In the genomic region with DNA sequence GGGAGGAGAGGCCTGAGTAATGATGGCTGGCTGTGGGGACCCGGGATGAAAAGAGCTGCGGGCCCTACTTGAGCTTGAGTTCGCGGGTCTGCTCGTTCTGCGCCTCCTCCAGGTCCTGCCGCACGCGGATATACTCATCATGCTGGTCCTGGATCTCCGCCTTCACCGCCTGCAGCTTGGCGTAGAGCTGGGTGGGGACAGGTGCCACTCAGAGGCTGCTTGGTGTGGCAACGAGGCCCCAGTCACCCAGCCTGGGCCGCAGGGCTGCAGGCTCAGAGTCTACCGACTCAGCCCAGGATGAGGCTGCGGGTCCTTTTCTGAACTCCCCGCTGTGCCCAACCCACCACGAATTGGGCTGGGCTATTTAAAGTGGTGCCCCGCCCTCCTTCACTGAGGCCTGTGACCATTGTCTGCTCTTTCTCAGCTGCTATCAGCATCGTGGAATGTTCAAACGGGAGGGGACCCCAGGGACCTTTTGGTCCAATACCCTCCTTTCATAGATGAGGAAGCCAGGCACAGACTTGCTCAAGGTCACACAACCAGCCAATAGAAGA, we compare ENCODE assay signal across 20 cellular contexts. TPM values are rescaled to one million over a fixed set of nuclear protein-coding genes. Genes with fewer than 3 reads are reported as not detected.
DNase-seq lines count a peak whose midpoint lies in the region; FAIRE-seq and TF ChIP-seq lines count a peak whose summit lies in the region.
"Had no signal": no experiment of that assay in that cellular context is flagged by ENCODE, and none has a peak within 500 bp of the region (broad histone marks: within the 10 kb centered on the region; RNA-seq: fewer than 3 reads in every experiment).

No MANE protein-coding gene starts in this region.

- FAIRE-seq in urothelium cell line (lab: Jason Lieb, UNC): no peak
- FAIRE-seq: G401.6, GM18507, H54 had no signal

- no peaks in the 10 kb centered on the region for H3K36me3 ChIP-seq in adrenal gland (replicated peaks in 1 of 2)

- no peaks in the 10 kb centered on the region for H3K27me3 Mint-ChIP-seq in progenitor cell of endocrine pancreas

- no peak for TF ChIP-seq POLR2A in NB4 (IDR thresholded peaks at IDR 0.05; ENCODE audit: extremely low read depth, insufficient read length)
- TF ChIP-seq POLR2A in adrenal gland (IDR thresholded peaks at IDR 0.05): no peak

- intact Hi-C loops in adrenal gland (cut with DNase I): loop anchor here in 1 of 2 donors (5.0 kb wide), 1 partner anchor 193 kb away; no protein-coding TSS in a partner anchor

- no peak overlapping the region for H3K4me3 ChIP-seq in NB4 (ENCODE audit: low read depth, low read length)
- H3K4me3 ChIP-seq in adrenal gland: no peak overlapping the region

- WGBS in adrenal gland, 4 donors: 51 to 89% (median 86%) methylated on average over 6 to 21 of the region's 21 CpGs

- H3K27ac Mint-ChIP-seq in progenitor cell of endocrine pancreas: peak overlapping the region; percentile 56
- H3K27ac Mint-ChIP-seq: CD8-positive, alpha-beta T cell had no signal

- no peaks in the 10 kb centered on the region for H3K9me3 ChIP-seq in adrenal gland (replicated peaks in 1 of 3)

- TF ChIP-seq CTCF in NB4 (IDR thresholded peaks at IDR 0.05; ENCODE audit: low read depth, low read length) (no peak), progenitor cell of endocrine pancreas (IDR thresholded peaks at IDR 0.05; ENCODE audit: unreplicated experiment) (no peak), adrenal gland (IDR thresholded peaks at IDR 0.05) (no peak)

- peaks cover 1% of the 10 kb centered on the region for H3K4me1 Mint-ChIP-seq in progenitor cell of endocrine pancreas (ENCODE audit: low read depth)

- no peaks in the 10 kb centered on the region for H3K27me3 ChIP-seq in adrenal gland

- peak; percentile 11 for DNase-seq in NCI-H748 (lab: John Stamatoyannopoulos, UW; ENCODE audit: unreplicated experiment)
- no peak for DNase-seq in NCI-H748 treated with DMSO at 0.1 percent for 48 hours (lab: John Stamatoyannopoulos, UW)
- DNase-seq in NB4 (ENCODE audit: low read depth): peak; percentile 36
- DNase-seq in iPS-NIHi7 (ENCODE audit: extremely low spot score): peak; percentile 58
- no peak for DNase-seq in progenitor cell of endocrine pancreas (ENCODE audit: low spot score, unreplicated experiment)
- no peak for DNase-seq in adrenal gland
- no peak for DNase-seq in urothelium cell line (ENCODE audit: low spot score)
- DNase-seq in activated CD4-positive, alpha-beta T cell treated with anti-CD3 and anti-CD28 coated beads for 1 hour: no peak
- DNase-seq: CD8-positive, alpha-beta T cell; DMS79 treated with DMSO at 0.1 percent for 48 hours; KG1; NCI-H1048; NCI-H146; NCI-H2081 treated with DMSO at 0.1 percent for 48 hours; NCI-H226; NCI-H526; SHP77 treated with DMSO at 0.1 percent for 48 hours had no signal

- H3K36me3 Mint-ChIP-seq in progenitor cell of endocrine pancreas (ENCODE audit: insufficient read depth): peaks cover 4% of the 10 kb centered on the region
- H3K36me3 Mint-ChIP-seq: CD8-positive, alpha-beta T cell had no signal

- no peaks in the 10 kb centered on the region for H3K9me3 Mint-ChIP-seq in progenitor cell of endocrine pancreas (ENCODE audit: low read depth)
- H3K9me3 Mint-ChIP-seq: CD8-positive, alpha-beta T cell had no signal

- H3K4me1 ChIP-seq in adrenal gland (replicated peaks in 1 of 2): peaks cover 0 to 4% of the 10 kb centered on the region in 2 donors

- no peak overlapping the region for H3K4me3 Mint-ChIP-seq in progenitor cell of endocrine pancreas (ENCODE audit: low read depth)
- H3K4me3 Mint-ChIP-seq: CD8-positive, alpha-beta T cell had no signal

- H3K27ac ChIP-seq in adrenal gland: no peak overlapping the region

RNA-seq across cellular contexts. Expression of a gene that starts 28.0 kb away (rescaled TPM):
- total RNA-seq in progenitor cell of endocrine pancreas (42.3 TPM in 2 replicates), adrenal gland (10 to 100 TPM in 4 of 8 donors, 1 to 10 TPM in 4; 5.0 to 22.8 (median 10.0) TPM)
- polyA plus RNA-seq in adrenal gland: 10 to 100 TPM in 1 of 3 donors, 1 to 10 TPM in 2; 2.8 to 10.4 (median 6.4) TPM

Comparison
In these comparisons a context has a peak if more than half of its experiments do, and no peak if none do; other contexts are left out.
1. DNase-seq: peak in NCI-H748 (single experiment), NB4 (single experiment) and iPS-NIHi7 (single experiment); none in NCI-H748 treated with DMSO at 0.1 percent for 48 hours (single experiment), progenitor cell of endocrine pancreas (single experiment), adrenal gland (0 of 7), urothelium cell line (single experiment) and activated CD4-positive, alpha-beta T cell treated with anti-CD3 and anti-CD28 coated beads for 1 hour (single experiment).